Comparison of ENCODE assay signal across 8 cellular contexts in the genomic region with DNA sequence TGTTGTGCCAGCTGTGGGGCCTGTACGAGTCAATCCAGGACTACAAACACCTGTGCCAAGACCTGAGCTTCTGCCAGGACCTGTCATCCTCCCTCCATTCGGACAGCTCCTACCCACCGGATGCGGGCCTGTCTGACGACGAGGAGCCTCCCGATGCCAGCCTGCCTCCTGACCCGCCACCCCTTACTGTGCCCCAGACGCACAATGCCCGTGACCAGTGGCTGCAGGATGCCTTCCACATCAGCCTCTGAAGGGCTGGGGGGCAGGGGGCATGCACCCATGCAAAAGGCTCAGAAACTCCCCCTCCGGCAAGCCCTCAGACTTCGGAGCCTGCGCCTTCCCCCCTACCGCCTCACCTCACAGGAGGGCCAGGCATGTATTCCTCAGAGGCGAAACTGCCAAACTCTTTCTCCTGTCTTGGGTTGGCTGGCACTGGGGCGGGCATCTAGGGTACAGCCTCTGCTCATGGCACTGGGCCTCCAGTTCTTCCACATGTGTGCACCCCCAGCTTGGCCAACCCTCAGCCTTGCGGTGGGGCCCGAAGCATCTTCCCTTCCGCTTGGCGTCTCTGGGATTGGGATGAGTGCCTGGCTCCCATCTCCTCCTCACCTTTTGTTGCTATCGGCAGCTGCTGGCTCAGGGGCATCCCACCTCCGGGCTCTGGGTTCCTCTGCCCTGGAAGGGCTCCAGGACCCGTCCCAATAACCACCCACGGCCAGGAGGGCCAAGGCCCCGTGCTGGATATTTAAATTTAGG. TPM values are rescaled to one million over a fixed set of nuclear protein-coding genes. Genes with fewer than 3 reads are reported as not detected.
A peak's percentile ranks its signal among the peaks of the same experiment; 100 is the strongest.
DNase-seq lines count a peak whose midpoint lies in the region; ATAC-seq and TF ChIP-seq lines count a peak whose summit lies in the region.

No MANE protein-coding gene starts in this region.

- intact Hi-C loops in left lung (cut with DNase I) = no loop called here

- peak; percentile 45 for DNase-seq in activated CD4-positive, alpha-beta T cell treated with anti-CD3 and anti-CD28 coated beads for 48 hours
- no peak for DNase-seq in activated CD4-positive, alpha-beta T cell treated with anti-CD3 and anti-CD28 coated beads, Interleukin-2, amount 50 U/mL, for 1 hour
- DNase-seq in adipocyte (ENCODE audit: low read depth) = peak; percentile 32
- no peak for DNase-seq in left lung
- DNase-seq in thoracic aorta (ENCODE audit: low spot score) = peak; percentile 32
- DNase-seq in dermis blood vessel endothelial cell = no peak
- DNase-seq in epidermal melanocyte (ENCODE audit: insufficient read length, low spot score) = no peak

- H3K4me1 ChIP-seq in adipocyte (ENCODE audit: control insufficient read depth, insufficient read depth, low read length) = peaks cover 63% of the 10 kb centered on the region
- H3K4me1 ChIP-seq in left lung = peaks cover 51 to 77% of the 10 kb centered on the region in 2 donors
- peaks cover 42 to 62% of the 10 kb centered on the region in 2 donors for H3K4me1 ChIP-seq in thoracic aorta (ENCODE audit: control insufficient read depth in 1 of 2, low read depth in 2 of 2)

- TF ChIP-seq CTCF in left lung (IDR thresholded peaks at IDR 0.05) (no peak), thoracic aorta (IDR thresholded peaks at IDR 0.05) (no peak)

- H3K9ac ChIP-seq in adipocyte (ENCODE audit: low read length) = peak overlapping the region; percentile 99

- H3K9me3 ChIP-seq in adipocyte (ENCODE audit: control insufficient read depth, low read length) (no peaks in the 10 kb centered on the region), left lung (no peaks in the 10 kb centered on the region), thoracic aorta (no peaks in the 10 kb centered on the region)

- peaks cover 3% of the 10 kb centered on the region for H3K36me3 ChIP-seq in adipocyte (ENCODE audit: control insufficient read depth, insufficient read depth, low read length, severe bottlenecking)
- H3K36me3 ChIP-seq in left lung = peaks cover 0 to 15% of the 10 kb centered on the region in 2 donors
- H3K36me3 ChIP-seq in thoracic aorta = no peaks in the 10 kb centered on the region

- H3K4me3 ChIP-seq in adipocyte (ENCODE audit: low read length) (peak overlapping the region; percentile 100), left lung (peak overlapping the region; percentile 68 to 91), thoracic aorta (peak overlapping the region; percentile 93)

- ATAC-seq in left lung (no peak), thoracic aorta (ENCODE audit: insufficient number of reproducible peaks, low FRiP score, low read depth) (no peak), HG02981 (IDR thresholded peaks at IDR 0.05; ENCODE audit: unreplicated experiment) (no peak)

- no peaks in the 10 kb centered on the region for H3K27me3 ChIP-seq in adipocyte (replicated peaks; ENCODE audit: control insufficient read depth, insufficient read depth, low read length)
- H3K27me3 ChIP-seq in left lung = no peaks in the 10 kb centered on the region
- H3K27me3 ChIP-seq in thoracic aorta (replicated peaks; ENCODE audit: insufficient read depth) = no peaks in the 10 kb centered on the region

- peak overlapping the region; percentile 89 to 99 for H3K27ac ChIP-seq in left lung
- H3K27ac ChIP-seq in thoracic aorta = peak overlapping the region; percentile 79 to 96

RNA-seq across cellular contexts. Expression of gene FAM89B, which starts 1.2 kb away (rescaled TPM):
- total RNA-seq in left lung (10 to 100 TPM; 47.1 to 57.5 TPM), thoracic aorta (100 to 1,000 TPM in 1 of 2 donors, 10 to 100 TPM in 1; 53.3 to 127 TPM), dermis blood vessel endothelial cell (23.3 and 24.8 TPM in 2 replicates)

RNA-seq across cellular contexts. Expression of gene EHBP1L1, which starts 2.3 kb away (rescaled TPM):
- total RNA-seq in left lung (100 to 1,000 TPM in 1 of 2 donors, 10 to 100 TPM in 1; 57.0 to 133 TPM), thoracic aorta (100 to 1,000 TPM; 286 to 395 TPM), dermis blood vessel endothelial cell (15.7 and 15.9 TPM in 2 replicates)

RNA-seq across cellular contexts. Expression of gene ZNRD2, which starts 3.3 kb away (rescaled TPM):
- 10 to 100 TPM; 21.7 to 32.3 TPM for total RNA-seq in left lung
- total RNA-seq in thoracic aorta = 10 to 100 TPM; 38.4 to 51.7 TPM
- 38.7 and 47.5 TPM in 2 replicates for total RNA-seq in dermis blood vessel endothelial cell

RNA-seq across cellular contexts. Expression of gene LTBP3, which starts 15.4 kb away (rescaled TPM):
- 100 to 1,000 TPM in 1 of 2 donors, 10 to 100 TPM in 1; 70.8 to 157 TPM for total RNA-seq in left lung
- 100 to 1,000 TPM; 492 to 512 TPM for total RNA-seq in thoracic aorta
- total RNA-seq in dermis blood vessel endothelial cell = 31.1 and 48.2 TPM in 2 replicates

RNA-seq across cellular contexts. Expression of gene KCNK7, which starts 22.0 kb away (rescaled TPM):
- total RNA-seq in left lung (1 to 10 TPM in 1 of 2 donors, not detected in 1; 2.0 TPM), thoracic aorta (under 1 TPM in 1 of 2 donors, not detected in 1; 0.95 TPM), dermis blood vessel endothelial cell (0.14 and 0.17 TPM in 2 replicates)

Comparison
In these comparisons a context has a peak if more than half of its experiments do, and no peak if none do; other contexts are left out.
1. DNase-seq: peak in activated CD4-positive, alpha-beta T cell treated with anti-CD3 and anti-CD28 coated beads for 48 hours (single experiment), adipocyte (single experiment) and thoracic aorta (single experiment); none in activated CD4-positive, alpha-beta T cell treated with anti-CD3 and anti-CD28 coated beads, Interleukin-2, amount 50 U/mL, for 1 hour (single experiment), left lung (0 of 2), dermis blood vessel endothelial cell (single experiment) and epidermal melanocyte (single experiment).
2. Peak in every context shown above with its lines, with median percentiles within 50 percentile points of each other: H3K4me3 ChIP-seq.